Comparison of ENCODE assay signal across 31 cellular contexts in the genomic region with DNA sequence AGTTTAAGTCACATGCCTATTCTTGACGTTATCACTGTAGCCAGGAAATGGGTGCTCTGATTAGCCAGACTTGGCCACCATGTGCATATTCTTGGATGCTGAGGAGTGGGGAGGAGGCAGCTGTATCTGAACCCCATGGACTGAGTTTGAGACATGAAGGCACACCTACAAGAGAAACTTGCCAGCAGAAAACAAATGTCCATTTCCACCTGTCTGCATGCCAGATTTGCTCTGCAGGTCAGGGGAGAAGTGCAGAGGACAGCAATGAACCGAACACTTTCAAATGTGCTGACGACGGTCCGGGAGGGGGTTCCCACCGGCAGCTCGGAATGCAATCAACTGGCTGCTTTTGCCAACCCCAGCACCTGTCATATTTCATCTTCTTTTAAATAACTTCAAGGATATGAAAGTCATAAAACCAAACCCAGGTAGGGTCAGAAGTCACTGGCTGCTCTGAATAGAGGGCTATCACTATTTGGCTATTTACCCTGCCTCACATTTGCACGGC.
"Had no signal": no experiment of that assay in that cellular context is flagged by ENCODE, and none has a peak within 500 bp of the region (broad histone marks: within the 10 kb centered on the region; RNA-seq: fewer than 3 reads in every experiment).

No MANE protein-coding gene starts in this region.

- H3K4me3 ChIP-seq: ascending aorta, breast epithelium, colonic mucosa, dorsolateral prefrontal cortex had no signal

- H3K4me3 Mint-ChIP-seq: activated B cell treated with CpG ODN at 0.5 μM for 24 hours; activated CD4-positive, alpha-beta memory T cell treated with anti-CD3 and anti-CD28 coated beads, Interleukin-2, amount 10 ng/mL, durations not matched to agents 7 days and 5 days; activated CD4-positive, alpha-beta T cell treated with anti-CD3 and anti-CD28 coated beads, Interleukin-2, amount 10 ng/mL, durations not matched to agents 24 days and 14 days; activated naive CD4-positive, alpha-beta T cell treated with anti-CD3 and anti-CD28 coated beads, Interleukin-2, amount 10 ng/mL, durations not matched to agents 7 days and 5 days; activated naive CD8-positive, alpha-beta T cell treated with anti-CD3 and anti-CD28 coated beads, Interleukin-2, amount 10 ng/mL, durations not matched to agents 7 days and 5 days; activated T-cell treated with anti-CD3 and anti-CD28 coated beads, Interleukin-2, amount 50 U/mL, for 24 hours; activated T-cell treated with anti-CD3 and anti-CD28 coated beads, Interleukin-2, amount 50 U/mL, for 72 hours; brain; dendritic cell treated with granulocyte-macrophage colony-stimulating factor and Interleukin-4, amounts not matched to agents 40 ng/mL and 50 ng/mL, for 4 days; endodermal cell; T-helper 17 cell; T-helper 2 cell treated with Interferon-gamma antibody and Interleukin-4, amounts not matched to agents 5 μg/mL and 100 μg/mL, for 36 hours had no signal

- H3K27me3 Mint-ChIP-seq: activated B cell treated with CpG ODN at 0.5 μM for 24 hours; activated CD4-positive, alpha-beta memory T cell treated with anti-CD3 and anti-CD28 coated beads, Interleukin-2, amount 10 ng/mL, durations not matched to agents 7 days and 5 days; activated CD4-positive, alpha-beta T cell treated with anti-CD3 and anti-CD28 coated beads, Interleukin-2, amount 10 ng/mL, durations not matched to agents 24 days and 14 days; activated naive CD4-positive, alpha-beta T cell treated with anti-CD3 and anti-CD28 coated beads, Interleukin-2, amount 10 ng/mL, durations not matched to agents 7 days and 5 days; activated naive CD8-positive, alpha-beta T cell treated with anti-CD3 and anti-CD28 coated beads, Interleukin-2, amount 10 ng/mL, durations not matched to agents 7 days and 5 days; activated T-cell treated with anti-CD3 and anti-CD28 coated beads, Interleukin-2, amount 50 U/mL, for 24 hours; dendritic cell treated with granulocyte-macrophage colony-stimulating factor and Interleukin-4, amounts not matched to agents 40 ng/mL and 50 ng/mL, for 4 days had no signal

- H3K36me3 Mint-ChIP-seq: activated naive CD4-positive, alpha-beta T cell treated with anti-CD3 and anti-CD28 coated beads, Interleukin-2, amount 10 ng/mL, durations not matched to agents 7 days and 5 days; activated naive CD4-positive, alpha-beta T cell treated with anti-CD3 and anti-CD28 coated beads, Interleukin-2, amount 50 U/mL, for 72 hours; activated naive CD8-positive, alpha-beta T cell treated with anti-CD3 and anti-CD28 coated beads, Interleukin-2, amount 10 ng/mL, durations not matched to agents 7 days and 5 days; brain had no signal

- H3K4me1 ChIP-seq: ascending aorta, breast epithelium, colonic mucosa had no signal

- H3K27me3 ChIP-seq: ascending aorta, colonic mucosa had no signal

- H3K9me3 Mint-ChIP-seq: activated B cell treated with CpG ODN at 0.5 μM for 24 hours; activated CD4-positive, alpha-beta memory T cell treated with anti-CD3 and anti-CD28 coated beads, Interleukin-2, amount 10 ng/mL, durations not matched to agents 7 days and 5 days; activated CD4-positive, alpha-beta T cell treated with anti-CD3 and anti-CD28 coated beads, Interleukin-2, amount 10 ng/mL, durations not matched to agents 24 days and 14 days; activated naive CD8-positive, alpha-beta T cell treated with anti-CD3 and anti-CD28 coated beads, Interleukin-2, amount 10 ng/mL, durations not matched to agents 7 days and 5 days; dendritic cell treated with granulocyte-macrophage colony-stimulating factor and Interleukin-4, amounts not matched to agents 40 ng/mL and 50 ng/mL, for 4 days; endodermal cell; T-helper 2 cell treated with Interferon-gamma antibody and Interleukin-4, amounts not matched to agents 5 μg/mL and 100 μg/mL, for 36 hours had no signal

- H3K27ac ChIP-seq: ascending aorta, breast epithelium, colonic mucosa, dorsolateral prefrontal cortex, WERI-Rb-1 had no signal

- H3K36me3 ChIP-seq: ascending aorta, breast epithelium, colonic mucosa, WERI-Rb-1 had no signal

- ATAC-seq: activated CD4-positive, CD25-positive, alpha-beta regulatory T cell treated with anti-CD3 and anti-CD28 coated beads, Interleukin-2, amount 50 U/mL, for 24 hours; activated naive CD4-positive, alpha-beta T cell treated with anti-CD3 and anti-CD28 coated beads, Interleukin-2, amount 50 U/mL, for 72 hours; activated T-cell treated with anti-CD3 and anti-CD28 coated beads, Interleukin-2, amount 50 U/mL, for 72 hours; esophagus mucosa; T-helper 17 cell had no signal

- H3K27ac Mint-ChIP-seq: activated B cell treated with CpG ODN at 0.5 μM for 24 hours; activated CD4-positive, alpha-beta memory T cell treated with anti-CD3 and anti-CD28 coated beads, Interleukin-2, amount 10 ng/mL, durations not matched to agents 7 days and 5 days; activated CD4-positive, alpha-beta T cell treated with anti-CD3 and anti-CD28 coated beads, Interleukin-2, amount 10 ng/mL, durations not matched to agents 24 days and 14 days; activated naive CD4-positive, alpha-beta T cell treated with anti-CD3 and anti-CD28 coated beads, Interleukin-2, amount 10 ng/mL, durations not matched to agents 7 days and 5 days; activated naive CD4-positive, alpha-beta T cell treated with anti-CD3 and anti-CD28 coated beads, Interleukin-2, amount 50 U/mL, for 72 hours; activated naive CD8-positive, alpha-beta T cell treated with anti-CD3 and anti-CD28 coated beads, Interleukin-2, amount 10 ng/mL, durations not matched to agents 7 days and 5 days; activated T-cell treated with anti-CD3 and anti-CD28 coated beads, Interleukin-2, amount 50 U/mL, for 24 hours; activated T-cell treated with anti-CD3 and anti-CD28 coated beads, Interleukin-2, amount 50 U/mL, for 72 hours; brain; dendritic cell treated with granulocyte-macrophage colony-stimulating factor and Interleukin-4, amounts not matched to agents 40 ng/mL and 50 ng/mL, for 4 days; endodermal cell; T-helper 17 cell; T-helper 2 cell treated with Interferon-gamma antibody and Interleukin-4, amounts not matched to agents 5 μg/mL and 100 μg/mL, for 36 hours had no signal

- H3K4me1 Mint-ChIP-seq: activated B cell treated with CpG ODN at 0.5 μM for 24 hours; activated CD4-positive, alpha-beta memory T cell treated with anti-CD3 and anti-CD28 coated beads, Interleukin-2, amount 10 ng/mL, durations not matched to agents 7 days and 5 days; activated CD4-positive, alpha-beta T cell treated with anti-CD3 and anti-CD28 coated beads, Interleukin-2, amount 10 ng/mL, durations not matched to agents 24 days and 14 days; activated naive CD4-positive, alpha-beta T cell treated with anti-CD3 and anti-CD28 coated beads, Interleukin-2, amount 10 ng/mL, durations not matched to agents 7 days and 5 days; activated naive CD8-positive, alpha-beta T cell treated with anti-CD3 and anti-CD28 coated beads, Interleukin-2, amount 10 ng/mL, durations not matched to agents 7 days and 5 days; T-helper 17 cell had no signal

- H3K9me3 ChIP-seq: ascending aorta, breast epithelium, colonic mucosa had no signal

- DNase-seq: activated B cell treated with CpG ODN at 0.5 μM for 24 hours; activated CD4-positive, alpha-beta memory T cell treated with anti-CD3 and anti-CD28 coated beads, Interleukin-2, amount 10 ng/mL, durations not matched to agents 7 days and 5 days; activated CD4-positive, alpha-beta T cell treated with anti-CD3 and anti-CD28 coated beads, Interleukin-2, amount 10 ng/mL, durations not matched to agents 24 days and 14 days; activated CD8-positive, alpha-beta memory T cell treated with anti-CD3 and anti-CD28 coated beads, Interleukin-2, amount 50 U/mL, for 48 hours; activated gamma-delta T cell; activated naive CD4-positive, alpha-beta T cell; activated naive CD4-positive, alpha-beta T cell treated with anti-CD3 and anti-CD28 coated beads, Interleukin-2, amount 10 ng/mL, durations not matched to agents 7 days and 5 days; activated naive CD8-positive, alpha-beta T cell treated with anti-CD3 and anti-CD28 coated beads, Interleukin-2, amount 10 ng/mL, durations not matched to agents 7 days and 5 days; activated T-cell treated with anti-CD3 and anti-CD28 coated beads for 4 hours; activated T-cell treated with anti-CD3 and anti-CD28 coated beads, Interleukin-2, amount 50 U/mL, for 24 hours; activated T-cell treated with anti-CD3 and anti-CD28 coated beads, Interleukin-2, amount 50 U/mL, for 72 hours; caudate nucleus; cerebellar nuclear complex; colonic mucosa; dorsolateral prefrontal cortex; effector memory CD4-positive, alpha-beta T cell; endodermal cell; foreskin fibroblast; head of caudate nucleus; T-helper 1 cell; T-helper 17 cell; T1000; WERI-Rb-1 had no signal
